ENCODE assay signal across 8 cellular contexts in the genomic region with DNA sequence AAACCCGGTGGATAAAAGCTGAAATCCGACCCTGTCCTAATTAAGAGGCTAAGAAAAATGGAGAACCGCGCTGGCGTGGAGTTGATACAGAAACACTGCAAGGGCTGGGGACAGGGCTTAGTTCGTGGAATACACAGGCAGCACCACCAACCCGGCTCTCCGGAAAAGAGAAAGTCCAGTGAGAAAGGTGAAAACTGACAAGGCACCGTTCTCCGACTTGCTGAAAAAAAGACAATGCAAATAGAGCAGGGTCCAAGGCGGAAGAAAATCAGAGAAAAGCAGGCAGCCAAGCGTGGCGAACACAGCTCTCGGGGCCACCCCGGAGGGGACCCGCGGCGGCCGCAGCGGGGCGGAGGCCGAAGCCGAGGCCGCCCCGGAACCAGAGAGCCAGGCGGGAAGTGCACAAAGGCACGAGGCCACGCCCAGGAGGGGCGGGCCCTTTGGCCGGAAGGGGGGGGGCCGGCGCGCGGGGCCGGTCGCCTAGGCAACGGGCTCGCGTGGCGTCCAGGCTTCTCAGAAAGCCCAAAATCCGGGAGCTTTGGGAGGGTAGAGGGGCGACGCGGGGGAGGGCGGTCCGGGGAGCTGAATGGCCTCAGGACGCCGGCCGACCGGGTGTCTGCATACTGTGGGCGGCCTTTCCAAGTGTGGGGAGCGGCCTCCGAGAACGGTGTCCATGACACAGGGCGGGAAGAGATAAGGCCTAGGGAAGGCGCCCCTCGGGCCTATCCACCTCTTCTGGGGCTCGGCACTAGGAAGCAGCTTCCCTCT. TPM values are rescaled to one million over a fixed set of nuclear protein-coding genes. Genes with fewer than 3 reads are reported as not detected.
DNase-seq lines count a peak whose midpoint lies in the region; ATAC-seq, FAIRE-seq and TF ChIP-seq lines count a peak whose summit lies in the region.

No MANE protein-coding gene starts in this region.

- peaks cover 3 to 17% of the 10 kb centered on the region in 2 donors for H3K4me1 ChIP-seq in kidney (ENCODE audit: control insufficient read depth in 1 of 2, insufficient read depth in 1 of 2, low read depth in 1 of 2, low read length in 2 of 2)

- in situ Hi-C loops in GM18951 (cut with MboI; ENCODE audit: low sequenced_read_pairs, unreplicated experiment), result no loop called here

- TF ChIP-seq POLR2A in GM18951 (IDR thresholded peaks at IDR 0.05; ENCODE audit: extremely low read depth, insufficient read depth, insufficient read length), result peak; percentile 79

- H3K36me3 ChIP-seq in kidney (ENCODE audit: control insufficient read depth in 1 of 2, insufficient read depth in 2 of 2, low read length in 2 of 2), result no peaks in the 10 kb centered on the region

- H3K27ac ChIP-seq in kidney (ENCODE audit: low read depth in 2 of 2, low read length in 2 of 2), result peak overlapping the region; percentile 99 to 100

- DNase-seq in AG09309 (ENCODE audit: low read depth) (no peak), NCI-H2227 treated with DMSO at 0.1 percent for 48 hours (lab: John Stamatoyannopoulos, UW) (peak; percentile 87), cerebellar nuclear complex (lab: John Stamatoyannopoulos, UW) (peak; percentile 27 to 29), kidney (peak; percentile 96)
- DNase-seq in activated CD4-positive, CD25-positive, alpha-beta regulatory T cell treated with anti-CD3 and anti-CD28 coated beads, Interleukin-2, amount 50 U/mL, for 72 hours, result peak; percentile 81
- DNase-seq in stimulated activated CD4-positive, alpha-beta T cell treated with anti-CD3 and anti-CD28 coated beads, Interleukin-15, amount 100 ng/mL, for 24 hours, result peak; percentile 87

- H3K9me3 ChIP-seq in kidney (ENCODE audit: control insufficient read depth in 1 of 2, low read length in 2 of 2), result no peaks in the 10 kb centered on the region

- H3K4me3 ChIP-seq in AG09309 (ENCODE audit: control insufficient read depth, low read depth, low read length), result peak overlapping the region; percentile 94
- H3K4me3 ChIP-seq in kidney (ENCODE audit: low read length in 2 of 2), result peak overlapping the region; percentile 76 to 89

- intact Hi-C loops in kidney (cut with DNase I), result no loop called here

- FAIRE-seq in kidney (lab: Jason Lieb, UNC), result no peak

- TF ChIP-seq CTCF in AG09309 (IDR thresholded peaks at IDR 0.05; ENCODE audit: control insufficient read depth, insufficient read depth, low read depth, low read length, missing control alignments) (no peak), kidney (IDR thresholded peaks at IDR 0.05; ENCODE audit: borderline replicate concordance, extremely low read depth, insufficient read depth) (no peak)

- peak overlapping the region; percentile 85 to 98 for H3K9ac ChIP-seq in kidney (ENCODE audit: low read length in 2 of 2)

- peak; percentile 29 for ATAC-seq in HG03159 (IDR thresholded peaks at IDR 0.05; ENCODE audit: unreplicated experiment)

RNA-seq across cellular contexts. Expression of a gene that starts 1.2 kb away (rescaled TPM):
- 12.4 TPM for total RNA-seq in kidney
- 7.8 TPM for polyA plus RNA-seq in kidney (ENCODE audit: insufficient read depth, low read depth, low replicate concordance)

RNA-seq across cellular contexts. Expression of a gene that starts 6.3 kb away (rescaled TPM):
- 57.9 TPM for total RNA-seq in kidney
- 57.1 TPM for polyA plus RNA-seq in kidney (ENCODE audit: insufficient read depth, low read depth, low replicate concordance)
